In genomic region chr1:41490911-41491310, GRCh38 we compare ENCODE assay signal across 22 cellular contexts. TPM values are rescaled to one million over a fixed set of nuclear protein-coding genes. Genes with fewer than 3 reads are reported as not detected.
DNase-seq lines count a peak whose midpoint lies in the region; ATAC-seq, FAIRE-seq and TF ChIP-seq lines count a peak whose summit lies in the region.
"Had no signal": no experiment of that assay in that cellular context is flagged by ENCODE, and none has a peak within 500 bp of the region (broad histone marks: within the 10 kb centered on the region; RNA-seq: fewer than 3 reads in every experiment).

No MANE protein-coding gene starts in this region.

- H3K27ac ChIP-seq in heart right ventricle (peak overlapping the region in 6 of 10 donors; percentile 32 to 73 (median 56)), kidney (ENCODE audit: low read depth in 2 of 2, low read length in 2 of 2) (no peak overlapping the region)
- H3K27ac ChIP-seq: C4-2B, PC-9 had no signal

- no peak for FAIRE-seq in kidney (lab: Jason Lieb, UNC)
- FAIRE-seq: GM18507, GM19239, H54 had no signal

- H3K27ac Mint-ChIP-seq in HFFc6: no peak overlapping the region

- H3K4me3 ChIP-seq in heart right ventricle: no peak overlapping the region
- no peak overlapping the region for H3K4me3 ChIP-seq in kidney (ENCODE audit: low read length in 2 of 2)
- H3K4me3 ChIP-seq: PC-9 had no signal

- H3K4me3 Mint-ChIP-seq in HFFc6: no peak overlapping the region
- H3K4me3 Mint-ChIP-seq: CD8-positive, alpha-beta memory T cell had no signal

- peaks cover 48% of the 10 kb centered on the region for H3K4me1 Mint-ChIP-seq in HFFc6 (ENCODE audit: low read depth)

- H3K9me3 ChIP-seq in heart right ventricle (no peaks in the 10 kb centered on the region), kidney (ENCODE audit: control insufficient read depth in 1 of 2, low read length in 2 of 2) (no peaks in the 10 kb centered on the region)

- no peaks in the 10 kb centered on the region for H3K36me3 ChIP-seq in heart right ventricle
- no peaks in the 10 kb centered on the region for H3K36me3 ChIP-seq in kidney (ENCODE audit: control insufficient read depth in 1 of 2, insufficient read depth in 2 of 2, low read length in 2 of 2)

- ATAC-seq in heart right ventricle: peak in 1 of 8 donors; percentile 1
- no peak for ATAC-seq in left cardiac atrium
- no peak for ATAC-seq in GM19023 (IDR thresholded peaks at IDR 0.05; ENCODE audit: unreplicated experiment)

- no peaks in the 10 kb centered on the region for H3K9me3 Mint-ChIP-seq in HFFc6
- H3K9me3 Mint-ChIP-seq: CD8-positive, alpha-beta memory T cell had no signal

- H3K27me3 Mint-ChIP-seq in HFFc6 (ENCODE audit: insufficient read depth): peaks cover 7% of the 10 kb centered on the region; the same call in 1 of the 2 replicates

- TF ChIP-seq CTCF in heart right ventricle (IDR thresholded peaks at IDR 0.05) (no peak), kidney (IDR thresholded peaks at IDR 0.05; ENCODE audit: borderline replicate concordance, extremely low read depth, insufficient read depth) (no peak), HFFc6 (IDR thresholded peaks at IDR 0.05) (no peak)

- intact Hi-C loops in heart right ventricle (cut with DNase I) (loop anchor here in 1 of 10 donors (10.0 kb wide), 1 partner anchor 56 kb away; no protein-coding TSS in a partner anchor), left cardiac atrium (cut with DNase I) (no loop called here), kidney (cut with DNase I) (no loop called here)

- no peak overlapping the region for H3K9ac ChIP-seq in kidney (ENCODE audit: low read length in 2 of 2)

- H3K4me1 ChIP-seq in heart right ventricle: peaks cover 10 to 43% (median 27%) of the 10 kb centered on the region in 9 donors
- peaks cover 10 to 19% of the 10 kb centered on the region in 2 donors for H3K4me1 ChIP-seq in kidney (ENCODE audit: control insufficient read depth in 1 of 2, insufficient read depth in 1 of 2, low read depth in 1 of 2, low read length in 2 of 2)

- DNase-seq in heart right ventricle (no peak), left cardiac atrium (no peak), RPMI7951 (ENCODE audit: low read depth) (peak; percentile 28), kidney (peak; percentile 53), renal cortical epithelial cell (ENCODE audit: low read depth) (peak; percentile 73), HuH-7 (ENCODE audit: low spot score) (no peak), HFFc6 (no peak)
- DNase-seq: 8988T; CD8-positive, alpha-beta memory T cell; GDM1; Kasumi-1; NCI-H1092 treated with DMSO at 0.1 percent for 48 hours; NCI-H1436 treated with DMSO at 0.1 percent for 48 hours; NCI-H1930; PC-9 had no signal

- no peaks in the 10 kb centered on the region for H3K36me3 Mint-ChIP-seq in HFFc6 (ENCODE audit: low read depth)
- H3K36me3 Mint-ChIP-seq: CD8-positive, alpha-beta memory T cell had no signal

- 87 to 88% methylated on average over 2 of the region's 2 CpGs for WGBS in heart right ventricle, 2 donors

- peaks cover 0 to 17% (median 0%) of the 10 kb centered on the region in 7 donors for H3K27me3 ChIP-seq in heart right ventricle

RNA-seq across cellular contexts. Expression of gene EDN2, which starts 6.4 kb away (rescaled TPM):
- total RNA-seq in heart right ventricle: 1 to 10 TPM in 3 of 10 donors, under 1 TPM in 3, not detected in 4; 0.30 to 8.5 (median 0.96) TPM
- polyA plus RNA-seq in heart right ventricle: 1 to 10 TPM in 1 of 2 donors, not detected in 1; 2.0 TPM
- 1 to 10 TPM in 1 of 2 donors, under 1 TPM in 1; 0.18 to 1.2 TPM for total RNA-seq in left cardiac atrium
- not detected in 2 replicates for total RNA-seq in RPMI7951 (2014; rRNA removed; shearing (Covaris generic))
- 2.9 TPM for total RNA-seq in kidney
- polyA plus RNA-seq in kidney (ENCODE audit: insufficient read depth, low read depth, low replicate concordance): 2.3 TPM
- 19.4 and 39.9 TPM in 2 replicates for total RNA-seq in renal cortical epithelial cell
- not detected for total RNA-seq in HFFc6 (2021; fragmentation: NEBNext Ultra II Directional; extraction: Animal tissue kit (Norgen Biotek cat#: 25700))
- total RNA-seq: CD8-positive, alpha-beta memory T cell; NCI-H460; SK-MEL-5 had no signal
- polyA plus RNA-seq: CD8-positive, alpha-beta memory T cell had no signal

Comparison
In these comparisons a context has a peak if more than half of its experiments do, and no peak if none do; other contexts are left out.
1. DNase-seq: peak in RPMI7951 (single experiment), kidney (single experiment) and renal cortical epithelial cell (single experiment); none in heart right ventricle (0 of 2), left cardiac atrium (single experiment), HuH-7 (single experiment) and HFFc6 (single experiment).
2. H3K27ac ChIP-seq: peak in heart right ventricle (6 of 10); none in kidney (0 of 2).